Comparison of ENCODE assay signal across 9 cellular contexts in genomic region chr19:18418725-18419194, GRCh38. TPM values are rescaled to one million over a fixed set of nuclear protein-coding genes. Genes with fewer than 3 reads are reported as not detected.
DNase-seq lines count a peak whose midpoint lies in the region; ATAC-seq lines count a peak whose summit lies in the region.
"Had no signal": no experiment of that assay in that cellular context is flagged by ENCODE, and none has a peak within 500 bp of the region (broad histone marks: within the 10 kb centered on the region; RNA-seq: fewer than 3 reads in every experiment).

No MANE protein-coding gene starts in this region.

- H3K27me3 Mint-ChIP-seq in activated naive CD4-positive, alpha-beta T cell treated with anti-CD3 and anti-CD28 coated beads for 36 hours (ENCODE audit: low read depth) = peaks cover 32% of the 10 kb centered on the region

- H3K9me3 Mint-ChIP-seq in activated naive CD4-positive, alpha-beta T cell treated with anti-CD3 and anti-CD28 coated beads for 36 hours = no peaks in the 10 kb centered on the region

- peaks cover 88% of the 10 kb centered on the region for H3K4me1 ChIP-seq in effector memory CD4-positive, alpha-beta T cell (ENCODE audit: control insufficient read depth, insufficient read depth, low read length, poor library complexity, severe bottlenecking)
- H3K4me1 ChIP-seq in muscle layer of duodenum (ENCODE audit: control insufficient read depth in 1 of 2, insufficient read depth in 2 of 2, low read length in 2 of 2) (peaks cover 13 to 65% of the 10 kb centered on the region in 2 donors), aorta (ENCODE audit: control insufficient read depth in 1 of 2, insufficient read depth in 2 of 2, low read length in 2 of 2) (no peaks in the 10 kb centered on the region)

- DNase-seq in activated naive CD4-positive, alpha-beta T cell treated with anti-CD3 and anti-CD28 coated beads for 36 hours = no peak
- no peak for DNase-seq in activated naive CD4-positive, alpha-beta T cell treated with Interleukin-2 at 50 U/mL for 16 hours
- DNase-seq in RPMI7951 (ENCODE audit: low read depth) = peak; percentile 61
- peak in 2 of 3 donors; percentile 47 to 48 for DNase-seq in effector memory CD4-positive, alpha-beta T cell
- peak; percentile 76 to 83 for DNase-seq in aorta
- no peak for DNase-seq in kidney glomerular epithelial cell (lab: John Stamatoyannopoulos, UW)
- DNase-seq in SK-N-DZ (ENCODE audit: low spot score) = no peak

- no peak overlapping the region for H3K27ac Mint-ChIP-seq in activated naive CD4-positive, alpha-beta T cell treated with anti-CD3 and anti-CD28 coated beads for 36 hours

- 9% methylated on average over 30 of the region's 30 CpGs for WGBS in aorta, 2 donors

- peaks cover 71% of the 10 kb centered on the region for H3K4me1 Mint-ChIP-seq in activated naive CD4-positive, alpha-beta T cell treated with anti-CD3 and anti-CD28 coated beads for 36 hours (ENCODE audit: low read depth)

- CTCF ChIA-PET in activated naive CD4-positive, alpha-beta T cell treated with anti-CD3 and anti-CD28 coated beads for 36 hours (lab: Charles Lee) = interaction anchor here (0.7 to 2.8 kb wide), 7 partner anchors 9 to 153 kb away, joined by 3 to 16 read pairs (median 4); partner anchors contain the start of gene UBA52

- H3K4me3 Mint-ChIP-seq in activated naive CD4-positive, alpha-beta T cell treated with anti-CD3 and anti-CD28 coated beads for 36 hours = peak overlapping the region; percentile 71

- H3K36me3 ChIP-seq in effector memory CD4-positive, alpha-beta T cell (ENCODE audit: control insufficient read depth, insufficient read depth, low read length) = no peaks in the 10 kb centered on the region
- no peaks in the 10 kb centered on the region for H3K36me3 ChIP-seq in muscle layer of duodenum (ENCODE audit: control insufficient read depth in 1 of 2, insufficient read depth in 2 of 2, low read length in 2 of 2)
- no peaks in the 10 kb centered on the region for H3K36me3 ChIP-seq in aorta (ENCODE audit: control insufficient read depth in 1 of 2, insufficient read depth in 2 of 2, low read length in 1 of 2)

- H3K36me3 Mint-ChIP-seq in activated naive CD4-positive, alpha-beta T cell treated with anti-CD3 and anti-CD28 coated beads for 36 hours (ENCODE audit: low read depth) = peaks cover 2% of the 10 kb centered on the region

- intact Hi-C loops in activated naive CD4-positive, alpha-beta T cell treated with anti-CD3 and anti-CD28 coated beads for 36 hours (cut with micrococcal nuclease) = loop anchor here (2.0 to 5.0 kb wide), 2 partner anchors 126 to 140 kb away; no protein-coding TSS in a partner anchor
- intact Hi-C loops in aorta (cut with DNase I) = loop anchor here (10.0 kb wide), 2 partner anchors 164 to 214 kb away; partner anchors contain the start of gene RAB3A (in 1 of the 2)

- ATAC-seq in aorta (ENCODE audit: low FRiP score) = no peak

- H3K9me3 ChIP-seq in effector memory CD4-positive, alpha-beta T cell (ENCODE audit: control insufficient read depth, low read length) = no peaks in the 10 kb centered on the region
- H3K9me3 ChIP-seq in muscle layer of duodenum (ENCODE audit: control insufficient read depth in 1 of 2, low read length in 2 of 2) (no peaks in the 10 kb centered on the region), aorta (ENCODE audit: control insufficient read depth, low read length) (no peaks in the 10 kb centered on the region)

- no peaks in the 10 kb centered on the region for H3K27me3 ChIP-seq in effector memory CD4-positive, alpha-beta T cell (replicated peaks; ENCODE audit: control insufficient read depth, insufficient read depth, low read length, poor library complexity, severe bottlenecking)
- H3K27me3 ChIP-seq in muscle layer of duodenum (ENCODE audit: low read depth, low read length) (peaks cover 6% of the 10 kb centered on the region), aorta (ENCODE audit: control insufficient read depth in 1 of 2, insufficient read depth in 2 of 2, low read length in 1 of 2) (no peaks in the 10 kb centered on the region)

- peak overlapping the region; percentile 73 for H3K27ac ChIP-seq in effector memory CD4-positive, alpha-beta T cell (ENCODE audit: insufficient read depth, low read length, poor library complexity, severe bottlenecking)
- H3K27ac ChIP-seq in muscle layer of duodenum (ENCODE audit: low read length) (peak overlapping the region; percentile 51), aorta (ENCODE audit: low read depth in 1 of 2, low read length in 2 of 2) (peak overlapping the region in 1 of 2 donors; percentile 46)

- H3K4me3 ChIP-seq in effector memory CD4-positive, alpha-beta T cell (ENCODE audit: insufficient read depth, low read depth, low read length, poor library complexity, severe bottlenecking) = peak overlapping the region; percentile 8
- H3K4me3 ChIP-seq in muscle layer of duodenum (ENCODE audit: low read depth in 1 of 2, low read length in 2 of 2) (peak overlapping the region; percentile 46 to 72), aorta (ENCODE audit: low read length in 2 of 2) (no peak overlapping the region)

RNA-seq across cellular contexts. Expression of gene SSBP4, which starts 0.4 kb away (rescaled TPM):
- total RNA-seq in activated naive CD4-positive, alpha-beta T cell treated with anti-CD3 and anti-CD28 coated beads for 36 hours = 10 to 100 TPM; 62.6 to 71.4 TPM
- total RNA-seq in RPMI7951 (2014; rRNA removed; shearing (Covaris generic)) = 25.1 and 38.9 TPM in 2 replicates
- total RNA-seq in aorta = 10 to 100 TPM; 51.4 to 89.4 TPM
- 100 to 1,000 TPM in 1 of 2 donors, 10 to 100 TPM in 1; 40.6 to 150 TPM for polyA plus RNA-seq in aorta
- polyA plus RNA-seq in SK-N-DZ (2014; cell fraction: cytosol; rRNA removed) = 123 and 163 TPM in 2 replicates
- 351 and 529 TPM in 2 replicates for polyA plus RNA-seq in SK-N-DZ (2014; cell fraction: nucleus; rRNA removed)

RNA-seq across cellular contexts. Expression of gene ISYNA1, which starts 19.2 kb away (rescaled TPM):
- 10 to 100 TPM; 12.3 to 14.3 TPM for total RNA-seq in activated naive CD4-positive, alpha-beta T cell treated with anti-CD3 and anti-CD28 coated beads for 36 hours
- 9.9 and 20.9 TPM in 2 replicates for total RNA-seq in RPMI7951 (2014; rRNA removed; shearing (Covaris generic))
- 10 to 100 TPM; 42.1 to 86.5 TPM for total RNA-seq in aorta
- polyA plus RNA-seq in aorta = 100 to 1,000 TPM in 1 of 2 donors, 10 to 100 TPM in 1; 56.0 to 535 TPM
- 121 and 123 TPM in 2 replicates for polyA plus RNA-seq in SK-N-DZ (2014; cell fraction: cytosol; rRNA removed)
- 702 and 880 TPM in 2 replicates for polyA plus RNA-seq in SK-N-DZ (2014; cell fraction: nucleus; rRNA removed)

RNA-seq across cellular contexts. Expression of gene LRRC25, which starts 21.3 kb away (rescaled TPM):
- not detected for total RNA-seq in activated naive CD4-positive, alpha-beta T cell treated with anti-CD3 and anti-CD28 coated beads for 36 hours
- total RNA-seq in RPMI7951 (2014; rRNA removed; shearing (Covaris generic)) = not detected in 2 replicates
- total RNA-seq in aorta = 10 to 100 TPM in 1 of 2 donors, 1 to 10 TPM in 1; 7.7 to 15.6 TPM
- 1 to 10 TPM; 2.2 to 7.4 TPM for polyA plus RNA-seq in aorta
- 0.10 TPM in 1 of 2 replicates, not detected in the other for polyA plus RNA-seq in SK-N-DZ (2014; cell fraction: cytosol; rRNA removed)
- polyA plus RNA-seq in SK-N-DZ (2014; cell fraction: nucleus; rRNA removed) = not detected in 2 replicates
- total RNA-seq: dermis microvascular lymphatic vessel endothelial cell had no signal

RNA-seq across cellular contexts. Expression of gene GDF15, which starts 32.8 kb away (rescaled TPM):
- under 1 TPM in 1 of 2 experiments, not detected in 1; 0.20 TPM for total RNA-seq in activated naive CD4-positive, alpha-beta T cell treated with anti-CD3 and anti-CD28 coated beads for 36 hours
- 1.4 and 1.6 TPM in 2 replicates for total RNA-seq in RPMI7951 (2014; rRNA removed; shearing (Covaris generic))
- total RNA-seq in aorta = 1 to 10 TPM; 4.2 to 9.8 TPM
- polyA plus RNA-seq in aorta = 1 to 10 TPM; 2.8 to 3.2 TPM
- 0.28 TPM in 1 of 2 replicates, not detected in the other for polyA plus RNA-seq in SK-N-DZ (2014; cell fraction: cytosol; rRNA removed)
- not detected in 2 replicates for polyA plus RNA-seq in SK-N-DZ (2014; cell fraction: nucleus; rRNA removed)

Comparison
In these comparisons a context has a peak if more than half of its experiments do, and no peak if none do; other contexts are left out.
1. DNase-seq: peak in RPMI7951 (single experiment), effector memory CD4-positive, alpha-beta T cell (2 of 3) and aorta (2 of 2); none in activated naive CD4-positive, alpha-beta T cell treated with anti-CD3 and anti-CD28 coated beads for 36 hours (single experiment), activated naive CD4-positive, alpha-beta T cell treated with Interleukin-2 at 50 U/mL for 16 hours (single experiment), kidney glomerular epithelial cell (single experiment) and SK-N-DZ (single experiment).
2. H3K4me3 ChIP-seq: peak in effector memory CD4-positive, alpha-beta T cell (single experiment) and muscle layer of duodenum (2 of 2); none in aorta (0 of 2).